ENCODE assay signal across 8 cellular contexts in genomic region chr5:134849431-134849933, GRCh38. TPM values are rescaled to one million over a fixed set of nuclear protein-coding genes. Genes with fewer than 3 reads are reported as not detected.
DNase-seq lines count a peak whose midpoint lies in the region; ATAC-seq, FAIRE-seq and TF ChIP-seq lines count a peak whose summit lies in the region.
"Not testable (repeated sequence)": the region's sequence is repeated elsewhere in the genome, so short reads cannot be mapped to it uniquely, and the experiment has no call there.

No MANE protein-coding gene starts in this region.

- peak overlapping the region; percentile 22; the same call in 1 of the 2 replicates for H3K9ac ChIP-seq in HCT116 (ENCODE audit: low read length)
- H3K9ac ChIP-seq in K562 (ENCODE audit: insufficient read depth in 1 of 2, low read depth in 2 of 2, low read length in 2 of 2): peak overlapping the region in 1 of 2 experiments; percentile 50; a peak in 1 of 4 replicates

- H3K4me1 Mint-ChIP-seq in activated CD8-positive, alpha-beta memory T cell treated with anti-CD3 and anti-CD28 coated beads, Interleukin-2, amount 10 ng/mL, durations not matched to agents 7 days and 5 days: peaks cover 58% of the 10 kb centered on the region
- H3K4me1 Mint-ChIP-seq in nephron: peaks cover 24% of the 10 kb centered on the region

- H3K36me3 Mint-ChIP-seq in activated CD8-positive, alpha-beta memory T cell treated with anti-CD3 and anti-CD28 coated beads, Interleukin-2, amount 10 ng/mL, durations not matched to agents 7 days and 5 days: peaks cover 25% of the 10 kb centered on the region
- peaks cover 30% of the 10 kb centered on the region for H3K36me3 Mint-ChIP-seq in nephron (ENCODE audit: low read depth)

- H3K27me3 Mint-ChIP-seq in activated CD8-positive, alpha-beta memory T cell treated with anti-CD3 and anti-CD28 coated beads, Interleukin-2, amount 10 ng/mL, durations not matched to agents 7 days and 5 days; nephron (ENCODE audit: low read depth): not testable (repeated sequence)

- peaks cover 76% of the 10 kb centered on the region for H3K79me2 ChIP-seq in HCT116 (ENCODE audit: insufficient read depth, low read length)
- H3K79me2 ChIP-seq in K562 (ENCODE audit: control insufficient read depth, insufficient read depth, low read length): peaks cover 59% of the 10 kb centered on the region

- not testable (repeated sequence) for TF ChIP-seq CTCF in A549 (IDR thresholded peaks at IDR 0.05); HCT116 (IDR thresholded peaks at IDR 0.05 in 2 of 3, conservative IDR thresholded peaks at IDR 0.05 in 1 of 3; ENCODE audit: borderline replicate concordance in 1 of 3, insufficient read depth in 1 of 3, low read depth in 2 of 3, low read length in 2 of 3); RWPE2 (IDR thresholded peaks at IDR 0.05; ENCODE audit: poor library complexity, severe bottlenecking); K562 (IDR thresholded peaks at IDR 0.05 in 2 of 3, conservative IDR thresholded peaks at IDR 0.05 in 1 of 3; ENCODE audit: insufficient read depth in 2 of 3, low read depth in 1 of 3, low read length in 3 of 3); nephron (IDR thresholded peaks at IDR 0.05; ENCODE audit: unreplicated experiment in 3 of 3)

- not testable (repeated sequence) for H3K9me3 Mint-ChIP-seq in activated CD8-positive, alpha-beta memory T cell treated with anti-CD3 and anti-CD28 coated beads, Interleukin-2, amount 10 ng/mL, durations not matched to agents 7 days and 5 days (ENCODE audit: low read depth); nephron

- in situ Hi-C loops in K562 (cut with MboI): not testable (repeated sequence)

- RAD21 ChIA-PET in HCT116 (lab: Charles Lee; ENCODE audit: low non-redundant PET in 1 of 2, low total read pairs in 2 of 2, uncharacterized antibody in 2 of 2, unreplicated experiment in 2 of 2): not testable (repeated sequence)

- H3K4me1 ChIP-seq in A549 (peaks cover 48% of the 10 kb centered on the region), HCT116 (ENCODE audit: control insufficient read depth in 1 of 2, insufficient read depth in 2 of 2, low read length in 2 of 2) (peaks cover 40 to 63% of the 10 kb centered on the region in 2 experiments), RWPE2 (ENCODE audit: insufficient read depth, poor library complexity, severe bottlenecking) (peaks cover 23% of the 10 kb centered on the region), K562 (replicated peaks in 1 of 2; ENCODE audit: control insufficient read depth in 2 of 2, insufficient read depth in 2 of 2, low read length in 2 of 2) (peaks cover 18 to 36% of the 10 kb centered on the region in 2 experiments; a peak in 4 of 5 replicates)
- not testable (repeated sequence) for H3K4me1 ChIP-seq in small intestine (ENCODE audit: control insufficient read depth in 2 of 2, insufficient read depth in 1 of 2, low read depth in 1 of 2, low read length in 1 of 2)

- FAIRE-seq in A549 (lab: Jason Lieb, UNC); K562 (lab: Jason Lieb, UNC); small intestine (lab: Jason Lieb, UNC): not testable (repeated sequence)

- not testable (repeated sequence) for TF ChIP-seq EP300 in A549 (IDR thresholded peaks at IDR 0.05); K562 (IDR thresholded peaks at IDR 0.05; ENCODE audit: low read length)

- H4K20me1 ChIP-seq in HCT116 (ENCODE audit: insufficient read depth); K562 (replicated peaks; ENCODE audit: control insufficient read depth, insufficient read depth, low read length): not testable (repeated sequence)

- ATAC-seq in A549; HCT116; RWPE2 (ENCODE audit: low read depth); activated CD8-positive, alpha-beta memory T cell treated with anti-CD3 and anti-CD28 coated beads, Interleukin-2, amount 10 ng/mL, durations not matched to agents 7 days and 5 days; K562: not testable (repeated sequence)

- not testable (repeated sequence) for DNase-seq in A549 (ENCODE audit: low read depth in 1 of 2, low spot score in 1 of 2); HCT116 (ENCODE audit: low read depth, low spot score); RWPE2 (ENCODE audit: low spot score); activated CD8-positive, alpha-beta memory T cell treated with anti-CD3 and anti-CD28 coated beads, Interleukin-2, amount 10 ng/mL, durations not matched to agents 7 days and 5 days; K562 (ENCODE audit: extremely low read depth in 1 of 4, low spot score in 3 of 4)
- DNase-seq in kidney tubule cell (ENCODE audit: low spot score) (peak; percentile 36), small intestine (peak; percentile 57)

- not testable (repeated sequence) for H2AFZ ChIP-seq in HCT116 (ENCODE audit: low read depth, low read length, poor library complexity, severe bottlenecking); K562 (ENCODE audit: low read depth, low read length)

- not testable (repeated sequence) for TF ChIP-seq RAD21 in A549 (conservative IDR thresholded peaks at IDR 0.05 in 1 of 2, IDR thresholded peaks at IDR 0.05 in 1 of 2); HCT116 (IDR thresholded peaks at IDR 0.05; ENCODE audit: low read depth); K562 (CRISPR knock-in tag; conservative IDR thresholded peaks at IDR 0.05 in 1 of 2, IDR thresholded peaks at IDR 0.05 in 1 of 2)

- H3K27me3 ChIP-seq in HCT116 (ENCODE audit: insufficient read depth, low read length); RWPE2 (ENCODE audit: insufficient read depth, poor library complexity, severe bottlenecking); K562 (ENCODE audit: control insufficient read depth in 2 of 2, insufficient read depth in 2 of 2, low read length in 2 of 2); small intestine (ENCODE audit: control insufficient read depth in 2 of 2, insufficient read depth in 2 of 2, low read length in 2 of 2): not testable (repeated sequence)

- H3K9me2 ChIP-seq in HCT116 (ENCODE audit: insufficient read depth): not testable (repeated sequence)

- not testable (repeated sequence) for H3K36me3 ChIP-seq in HCT116 (ENCODE audit: control insufficient read depth in 1 of 2, insufficient read depth in 2 of 2, low read length in 2 of 2); small intestine (ENCODE audit: control insufficient read depth in 2 of 2, insufficient read depth in 2 of 2, low read length in 2 of 2)
- H3K36me3 ChIP-seq in RWPE2 (ENCODE audit: low read depth): peaks cover 63% of the 10 kb centered on the region
- H3K36me3 ChIP-seq in K562 (ENCODE audit: control insufficient read depth, insufficient read depth, low read length): peaks cover 61% of the 10 kb centered on the region

- not testable (repeated sequence) for H3K9me1 ChIP-seq in K562 (ENCODE audit: control insufficient read depth, insufficient read depth, low read length)

- H3K4me3 Mint-ChIP-seq in activated CD8-positive, alpha-beta memory T cell treated with anti-CD3 and anti-CD28 coated beads, Interleukin-2, amount 10 ng/mL, durations not matched to agents 7 days and 5 days: not testable (repeated sequence)
- peak overlapping the region; percentile 33 to 55 (median 47) for H3K4me3 Mint-ChIP-seq in nephron

- BruUV-seq in HCT116 (replicated peaks; lab: Mats Ljungman, UMichigan); K562 (replicated peaks; lab: Mats Ljungman, UMichigan): not testable (repeated sequence)

- POLR2A ChIA-PET in A549 (lab: Yijun Ruan, JAX) (interaction anchor here (0.6 kb wide), 1 partner anchor 18 kb away, joined by 5 read pairs; no protein-coding TSS in a partner anchor), HCT116 (lab: Charles Lee) (interaction anchor here (1.6 to 2.0 kb wide), 2 partner anchors 9 to 55 kb away, joined by 5 to 7 read pairs; partner anchors contain the start of gene PCBD2), K562 (lab: Yijun Ruan, JAX) (interaction anchor here (1.1 to 1.9 kb wide), 4 partner anchors 9 to 55 kb away, joined by 4 to 6 read pairs (median 5); partner anchors contain the start of gene PCBD2)

- WGBS in A549 (ENCODE audit: missing lambda C conversion rate): 59% methylated on average over 7 of the region's 7 CpGs
- whole genome bisulfite sequencing in K562 (ENCODE audit: insufficient coverage, low coverage, missing lambda C conversion rate): 85% methylated on average over 7 of the region's 7 CpGs
- WGBS in small intestine, 3 donors: 55 to 72% (median 57%) methylated on average over 7 of the region's 7 CpGs

- H3K4me3 ChIP-seq in A549: peak overlapping the region; percentile 19; the same call in 1 of the 3 replicates
- not testable (repeated sequence) for H3K4me3 ChIP-seq in HCT116 (replicated peaks in 1 of 2; ENCODE audit: low read depth in 1 of 2, low read length in 2 of 2); RWPE2 (ENCODE audit: severe bottlenecking); K562; small intestine (ENCODE audit: low read depth in 1 of 2, low read length in 2 of 2)

- H3K4me2 ChIP-seq in A549 (peak overlapping the region; percentile 73), HCT116 (ENCODE audit: low read length) (peak overlapping the region; percentile 74)
- not testable (repeated sequence) for H3K4me2 ChIP-seq in K562 (ENCODE audit: insufficient read depth, low read length)

- not testable (repeated sequence) for H3K9me3 ChIP-seq in A549; HCT116 (ENCODE audit: control insufficient read depth in 1 of 2, insufficient read depth in 1 of 2, low read depth in 1 of 2, low read length in 2 of 2); RWPE2 (ENCODE audit: severe bottlenecking); K562 (replicated peaks; ENCODE audit: control insufficient read depth, insufficient read depth, low read depth, low read length); small intestine (ENCODE audit: control insufficient read depth, low read depth)

- TF ChIP-seq POLR2A in A549 (IDR thresholded peaks at IDR 0.05; ENCODE audit: low read length); HCT116 (IDR thresholded peaks at IDR 0.05; ENCODE audit: borderline replicate concordance, extremely low read depth, insufficient read depth, insufficient read length); K562 (conservative IDR thresholded peaks at IDR 0.05): not testable (repeated sequence)

- H3K27ac ChIP-seq in A549: peak overlapping the region; percentile 51 to 79; a peak in 4 of 6 replicates
- peak overlapping the region; percentile 68 for H3K27ac ChIP-seq in HCT116 (ENCODE audit: low read depth, low read length)
- H3K27ac ChIP-seq in RWPE2 (ENCODE audit: poor library complexity, severe bottlenecking): peak overlapping the region; percentile 30
- H3K27ac ChIP-seq in K562 (ENCODE audit: extremely low read depth, low read depth, low read length); small intestine (ENCODE audit: low read depth in 1 of 2, low read length in 1 of 2): not testable (repeated sequence)

- peak overlapping the region; percentile 58 for H3K27ac Mint-ChIP-seq in activated CD8-positive, alpha-beta memory T cell treated with anti-CD3 and anti-CD28 coated beads, Interleukin-2, amount 10 ng/mL, durations not matched to agents 7 days and 5 days
- H3K27ac Mint-ChIP-seq in nephron: peak overlapping the region; percentile 27 to 63 (median 47)

- intact Hi-C loops in HCT116 (cut with micrococcal nuclease): loop anchor here (2.0 kb wide), 1 partner anchor 55 kb away; the partner anchor contains the start of gene PCBD2
- intact Hi-C loops in K562 (cut with micrococcal nuclease): loop anchor here (5.0 kb wide), 2 partner anchors 112 to 457 kb away; partner anchors contain the start of gene CAMLG

- CTCF ChIA-PET in A549 (lab: Yijun Ruan, JAX): interaction anchor here (0.9 to 2.2 kb wide), 2 partner anchors 55 to 158 kb away, joined by 3 to 12 read pairs; partner anchors contain the start of gene PCBD2
- CTCF ChIA-PET in HCT116 (lab: Charles Lee): interaction anchor here (1.2 kb wide), 1 partner anchor 9 kb away, joined by 7 read pairs; no protein-coding TSS in a partner anchor
- CTCF ChIA-PET in activated CD8-positive, alpha-beta memory T cell treated with anti-CD3 and anti-CD28 coated beads, Interleukin-2, amount 10 ng/mL, durations not matched to agents 7 days and 5 days (lab: Charles Lee): interaction anchor here (0.7 to 4.3 kb wide), 4 partner anchors 10 to 111 kb away, joined by 3 to 13 read pairs (median 5); partner anchors contain the start of genes CAMLG, PCBD2 and TXNDC15
- CTCF ChIA-PET in K562 (lab: Yijun Ruan, JAX; ENCODE audit: low intra/inter-chr PET ratio): not testable (repeated sequence)

RNA-seq across cellular contexts. Expression of gene C5orf24, which starts 3.7 kb away (rescaled TPM):
- 44.6 and 53.7 TPM in 2 replicates for polyA plus RNA-seq in A549 (2011; rRNA removed)
- 11.4 and 15.4 TPM in 2 replicates for polyA plus RNA-seq in A549 (2012; cell fraction: cytosol; rRNA removed)
- 10.5 and 15.2 TPM in 2 replicates for polyA plus RNA-seq in A549 (2012; cell fraction: nucleus; rRNA removed)
- 22.9 to 27.6 TPM (median 27.0 TPM) in 3 replicates for polyA plus RNA-seq in A549 (2017; fragmentation: RNase III; extraction: RNeasy Plus Mini Kit Qiagen cat#74134 plus additional on column Dnase treatment)
- polyA minus RNA-seq in A549 (2011; rRNA and poly(A)+ RNA removed): 28.4 and 38.1 TPM in 2 replicates
- total RNA-seq in HCT116 (2021; ENCODE audit: unreplicated experiment): 46.9 TPM
- 15.8 and 24.7 TPM in 2 replicates for polyA plus RNA-seq in HCT116 (2012)
- 10 to 100 TPM; 29.7 to 30.1 TPM for total RNA-seq in activated CD8-positive, alpha-beta memory T cell treated with anti-CD3 and anti-CD28 coated beads, Interleukin-2, amount 10 ng/mL, durations not matched to agents 7 days and 5 days
- total RNA-seq in K562 (2011; cell fraction: chromatin; rRNA removed; ENCODE audit: low replicate concordance): 72.0 and 117 TPM in 2 replicates
- total RNA-seq in K562 (2011; cell fraction: nucleolus; rRNA removed): 47.6 and 53.4 TPM in 2 replicates
- total RNA-seq in K562 (2011; cell fraction: nucleoplasm; rRNA removed): 69.0 and 99.8 TPM in 2 replicates
- 15.1 and 23.2 TPM in 2 replicates for total RNA-seq in K562 (2014; rRNA removed)
- 28.8 and 29.4 TPM in 2 replicates for total RNA-seq in K562 (2014; rRNA removed; fragmentation: Illumina TruSeq; extraction: Trizol)
- total RNA-seq in K562 (2015; rRNA removed; fragmentation: Illumina TruSeq; extraction: Trizol): 27.3 and 28.4 TPM in 2 replicates
- total RNA-seq in K562 (2021): 23.9 and 26.7 TPM in 2 replicates
- 38.6 and 39.7 TPM in 2 replicates for polyA plus RNA-seq in K562 (2011; rRNA removed)
- polyA plus RNA-seq in K562 (2011; cell fraction: cytosol; rRNA removed): 7.5 and 16.8 TPM in 2 replicates
- 28.9 and 30.8 TPM in 2 replicates for polyA plus RNA-seq in K562 (2011; cell fraction: nucleus; rRNA removed)
- 14.1 and 19.8 TPM in 2 replicates for polyA plus RNA-seq in K562 (2012)
- 22.6 and 28.7 TPM in 2 replicates for polyA plus RNA-seq in K562 (2014; fragmentation: Illumina TruSeq; extraction: Trizol)
- 10 to 100 TPM in 1 of 2 experiments, 1 to 10 TPM in 1; 8.9 to 10.6 TPM for polyA plus RNA-seq in K562 (2014; fragmentation: Nextera tagmentation; extraction: Ambion mirVana)
- 22.5 and 34.1 TPM in 2 replicates for polyA plus RNA-seq in K562 (2014; rRNA removed)
- polyA minus RNA-seq in K562 (2011; rRNA and poly(A)+ RNA removed): 44.4 and 47.4 TPM in 2 replicates
- polyA minus RNA-seq in K562 (2011; cell fraction: cytosol; rRNA and poly(A)+ RNA removed): 12.4 and 14.2 TPM in 2 replicates
- polyA minus RNA-seq in K562 (2011; cell fraction: nucleus; rRNA and poly(A)+ RNA removed): 26.9 and 35.5 TPM in 2 replicates
- 10 to 100 TPM; 13.2 to 20.6 (median 19.2) TPM for polyA plus RNA-seq in small intestine

RNA-seq across cellular contexts. Expression of gene TXNDC15, which starts 24.7 kb away (rescaled TPM):
- polyA plus RNA-seq in A549 (2011; rRNA removed): 61.0 and 85.2 TPM in 2 replicates
- 71.2 and 76.9 TPM in 2 replicates for polyA plus RNA-seq in A549 (2012; cell fraction: cytosol; rRNA removed)
- polyA plus RNA-seq in A549 (2012; cell fraction: nucleus; rRNA removed): 46.2 and 65.3 TPM in 2 replicates
- 71.1 to 81.0 TPM (median 76.7 TPM) in 3 replicates for polyA plus RNA-seq in A549 (2017; fragmentation: RNase III; extraction: RNeasy Plus Mini Kit Qiagen cat#74134 plus additional on column Dnase treatment)
- 40.0 and 50.5 TPM in 2 replicates for polyA minus RNA-seq in A549 (2011; rRNA and poly(A)+ RNA removed)
- 17.8 TPM for total RNA-seq in HCT116 (2021; ENCODE audit: unreplicated experiment)
- polyA plus RNA-seq in HCT116 (2012): 16.7 and 18.4 TPM in 2 replicates
- 10 to 100 TPM; 50.0 to 56.8 TPM for total RNA-seq in activated CD8-positive, alpha-beta memory T cell treated with anti-CD3 and anti-CD28 coated beads, Interleukin-2, amount 10 ng/mL, durations not matched to agents 7 days and 5 days
- total RNA-seq in K562 (2011; cell fraction: chromatin; rRNA removed; ENCODE audit: low replicate concordance): 19.7 and 21.9 TPM in 2 replicates
- total RNA-seq in K562 (2011; cell fraction: nucleolus; rRNA removed): 7.6 and 12.7 TPM in 2 replicates
- total RNA-seq in K562 (2011; cell fraction: nucleoplasm; rRNA removed): 15.2 and 20.8 TPM in 2 replicates
- total RNA-seq in K562 (2014; rRNA removed): 10.6 and 15.4 TPM in 2 replicates
- 10.3 and 12.8 TPM in 2 replicates for total RNA-seq in K562 (2014; rRNA removed; fragmentation: Illumina TruSeq; extraction: Trizol)
- total RNA-seq in K562 (2015; rRNA removed; fragmentation: Illumina TruSeq; extraction: Trizol): 14.6 and 14.8 TPM in 2 replicates
- total RNA-seq in K562 (2021): 8.9 and 11.7 TPM in 2 replicates
- polyA plus RNA-seq in K562 (2011; rRNA removed): 10.4 and 12.3 TPM in 2 replicates
- polyA plus RNA-seq in K562 (2011; cell fraction: cytosol; rRNA removed): 10.4 and 12.4 TPM in 2 replicates
- polyA plus RNA-seq in K562 (2011; cell fraction: nucleus; rRNA removed): 5.8 and 7.2 TPM in 2 replicates
- 7.1 and 15.0 TPM in 2 replicates for polyA plus RNA-seq in K562 (2012)
- polyA plus RNA-seq in K562 (2014; fragmentation: Illumina TruSeq; extraction: Trizol): 8.6 and 12.6 TPM in 2 replicates
- polyA plus RNA-seq in K562 (2014; fragmentation: Nextera tagmentation; extraction: Ambion mirVana): 1 to 10 TPM; 3.0 to 3.1 TPM
- polyA plus RNA-seq in K562 (2014; rRNA removed): 14.7 and 14.9 TPM in 2 replicates
- polyA minus RNA-seq in K562 (2011; rRNA and poly(A)+ RNA removed): 14.7 and 17.0 TPM in 2 replicates
- polyA minus RNA-seq in K562 (2011; cell fraction: cytosol; rRNA and poly(A)+ RNA removed): 6.6 and 8.2 TPM in 2 replicates
- 2.3 and 3.6 TPM in 2 replicates for polyA minus RNA-seq in K562 (2011; cell fraction: nucleus; rRNA and poly(A)+ RNA removed)
- polyA plus RNA-seq in small intestine: 10 to 100 TPM; 11.9 to 51.5 (median 37.3) TPM

RNA-seq across cellular contexts. Expression of gene PCBD2, which starts 55.4 kb away (rescaled TPM):
- polyA plus RNA-seq in A549 (2011; rRNA removed) (13.3 and 13.6 TPM in 2 replicates), A549 (2017; fragmentation: RNase III; extraction: RNeasy Plus Mini Kit Qiagen cat#74134 plus additional on column Dnase treatment) (9.5 to 10.9 TPM (median 10.2 TPM) in 3 replicates), K562 (2011; rRNA removed) (13.8 and 15.4 TPM in 2 replicates), K562 (2014; fragmentation: Illumina TruSeq; extraction: Trizol) (6.8 and 7.0 TPM in 2 replicates), K562 (2014; fragmentation: Nextera tagmentation; extraction: Ambion mirVana) (1 to 10 TPM; 7.1 to 7.8 TPM), K562 (2014; rRNA removed) (8.0 and 10.7 TPM in 2 replicates), small intestine (10 to 100 TPM in 1 of 3 donors, 1 to 10 TPM in 2; 5.9 to 19.2 (median 8.6) TPM)
- 8.2 and 9.2 TPM in 2 replicates for polyA plus RNA-seq in A549 (2012; cell fraction: cytosol; rRNA removed)
- polyA plus RNA-seq in A549 (2012; cell fraction: nucleus; rRNA removed): 4.4 and 7.0 TPM in 2 replicates
- polyA minus RNA-seq in A549 (2011; rRNA and poly(A)+ RNA removed): 4.2 and 4.8 TPM in 2 replicates
- total RNA-seq in HCT116 (2021; ENCODE audit: unreplicated experiment) (10.9 TPM), K562 (2014; rRNA removed) (5.2 and 8.9 TPM in 2 replicates), K562 (2014; rRNA removed; fragmentation: Illumina TruSeq; extraction: Trizol) (8.0 and 8.4 TPM in 2 replicates), K562 (2015; rRNA removed; fragmentation: Illumina TruSeq; extraction: Trizol) (6.7 and 6.8 TPM in 2 replicates), K562 (2021) (8.0 and 10.4 TPM in 2 replicates)
- 5.0 and 8.9 TPM in 2 replicates for polyA plus RNA-seq in HCT116 (2012)
- total RNA-seq in activated CD8-positive, alpha-beta memory T cell treated with anti-CD3 and anti-CD28 coated beads, Interleukin-2, amount 10 ng/mL, durations not matched to agents 7 days and 5 days: 10 to 100 TPM; 13.4 to 13.7 TPM
- 16.5 and 20.4 TPM in 2 replicates for total RNA-seq in K562 (2011; cell fraction: chromatin; rRNA removed; ENCODE audit: low replicate concordance)
- total RNA-seq in K562 (2011; cell fraction: nucleolus; rRNA removed): 7.8 and 9.9 TPM in 2 replicates
- total RNA-seq in K562 (2011; cell fraction: nucleoplasm; rRNA removed): 19.7 and 32.0 TPM in 2 replicates
- 5.9 and 10.1 TPM in 2 replicates for polyA plus RNA-seq in K562 (2011; cell fraction: cytosol; rRNA removed)
- polyA plus RNA-seq in K562 (2011; cell fraction: nucleus; rRNA removed): 8.4 and 12.2 TPM in 2 replicates
- 7.2 and 8.8 TPM in 2 replicates for polyA plus RNA-seq in K562 (2012)
- polyA minus RNA-seq in K562 (2011; rRNA and poly(A)+ RNA removed): 5.7 and 8.1 TPM in 2 replicates
- polyA minus RNA-seq in K562 (2011; cell fraction: cytosol; rRNA and poly(A)+ RNA removed): 5.2 and 6.5 TPM in 2 replicates
- polyA minus RNA-seq in K562 (2011; cell fraction: nucleus; rRNA and poly(A)+ RNA removed): 5.0 and 5.7 TPM in 2 replicates
